In the genomic region with DNA sequence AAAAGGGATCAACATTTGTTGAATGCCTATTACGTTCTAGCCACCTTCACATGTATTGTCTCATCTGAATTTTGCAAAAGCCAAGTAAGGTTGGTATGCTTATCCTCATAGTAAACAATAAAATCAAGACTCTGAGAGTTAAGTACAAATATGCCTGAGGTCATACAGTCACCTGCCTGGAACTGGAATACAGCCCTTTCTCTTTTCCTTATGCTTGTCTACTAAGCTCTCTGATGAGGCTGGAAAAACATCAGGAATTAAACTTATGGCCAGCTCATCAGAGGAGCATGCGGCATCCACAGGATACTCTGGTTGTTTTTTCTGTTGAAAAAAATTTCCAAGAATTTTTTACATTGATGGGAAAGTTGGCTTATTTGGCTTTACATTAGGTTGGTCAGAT, we compare ENCODE assay signal across 35 cellular contexts. TPM values are rescaled to one million over a fixed set of nuclear protein-coding genes. Genes with fewer than 3 reads are reported as not detected.
DNase-seq lines count a peak whose midpoint lies in the region; ATAC-seq and TF ChIP-seq lines count a peak whose summit lies in the region.
"Had no signal": no experiment of that assay in that cellular context is flagged by ENCODE, and none has a peak within 500 bp of the region (broad histone marks: within the 10 kb centered on the region; RNA-seq: fewer than 3 reads in every experiment).

No MANE protein-coding gene starts in this region.

- H3K23ac ChIP-seq in H9 (ENCODE audit: insufficient read length, low read depth, low read length): no peak overlapping the region

- no peak overlapping the region for H3K14ac ChIP-seq in H9 (ENCODE audit: insufficient read depth, low read length)

- peaks cover 7% of the 10 kb centered on the region for H3K4me1 ChIP-seq in osteoblast (ENCODE audit: insufficient read depth, low read length)
- H3K4me1 ChIP-seq in H9 (ENCODE audit: insufficient read depth, low read length): no peaks in the 10 kb centered on the region
- H3K4me1 ChIP-seq: adrenal gland, esophagus muscularis mucosa, parathyroid adenoma, SJSA1 had no signal

- H3K27ac ChIP-seq in osteoblast (ENCODE audit: low read depth, low read length): peak overlapping the region; percentile 20
- no peak overlapping the region for H3K27ac ChIP-seq in H9 (ENCODE audit: insufficient read length, low read depth, low read length)
- no peak overlapping the region for H3K27ac ChIP-seq in coronary artery
- H3K27ac ChIP-seq: adrenal gland, esophagus muscularis mucosa, parathyroid adenoma, SJSA1, thoracic aorta, VCaP had no signal

- no peak overlapping the region for H3K18ac ChIP-seq in H9 (ENCODE audit: insufficient read length, low read depth, low read length)

- no peak for ATAC-seq in GM21723 (IDR thresholded peaks at IDR 0.05; ENCODE audit: unreplicated experiment)
- ATAC-seq: activated CD4-positive, alpha-beta T cell treated with anti-CD3 and anti-CD28 coated beads for 36 hours; activated CD8-positive, alpha-beta T cell treated with anti-CD3 and anti-CD28 coated beads for 36 hours; CD8-positive, alpha-beta T cell; left lobe of liver; right cardiac atrium; stimulated activated naive CD8-positive, alpha-beta T cell treated with anti-CD3 and anti-CD28 coated beads, Interleukin-15, Interleukin-2, amounts not matched to agents 100 U/mL and 50 U/mL, for 24 hours had no signal

- H3K27me3 ChIP-seq in osteoblast (ENCODE audit: insufficient read depth, low read length) (no peaks in the 10 kb centered on the region), H9 (ENCODE audit: insufficient read depth, low read length) (no peaks in the 10 kb centered on the region)
- H3K27me3 ChIP-seq: adrenal gland, esophagus muscularis mucosa, SJSA1 had no signal

- DNase-seq in ELR (ENCODE audit: low read depth): peak; percentile 51
- peak; percentile 33 for DNase-seq in astrocyte of the hippocampus (ENCODE audit: low read depth, low spot score)
- peak; percentile 9 for DNase-seq in fibroblast of mammary gland (ENCODE audit: low read depth)
- DNase-seq in osteoblast (ENCODE audit: insufficient read length, low spot score, missing footprints): no peak
- DNase-seq in H9: no peak
- no peak for DNase-seq in NCI-H146 (lab: John Stamatoyannopoulos, UW)
- DNase-seq in coronary artery (ENCODE audit: low spot score): no peak
- DNase-seq: activated CD4-positive, alpha-beta T cell treated with anti-CD3 and anti-CD28 coated beads for 36 hours; activated CD8-positive, alpha-beta memory T cell treated with anti-CD3 and anti-CD28 coated beads, Interleukin-2, amount 50 U/mL, for 48 hours; activated CD8-positive, alpha-beta T cell treated with anti-CD3 and anti-CD28 coated beads for 36 hours; activated naive CD4-positive, alpha-beta T cell treated with Interleukin-2 at 50 U/mL for 16 hours; adrenal gland; CD8-positive, alpha-beta T cell; cortex of kidney; hippocampal formation; Karpas-422; MV-4-11; NCI-H1436 treated with DMSO at 0.1 percent for 48 hours; NCI-H2107; NCI-H446; NCI-H82; nephron progenitor cell; right cardiac atrium; stimulated activated naive CD8-positive, alpha-beta T cell treated with anti-CD3 and anti-CD28 coated beads, Interleukin-15, Interleukin-2, amounts not matched to agents 100 U/mL and 50 U/mL, for 24 hours; T-helper 9 cell had no signal

- no peaks in the 10 kb centered on the region for H3K9me3 ChIP-seq in osteoblast (ENCODE audit: low read depth, low read length)
- H3K9me3 ChIP-seq in H9 (ENCODE audit: control insufficient read depth, low read depth, low read length): no peaks in the 10 kb centered on the region
- H3K9me3 ChIP-seq: adrenal gland, esophagus muscularis mucosa, SJSA1, thoracic aorta had no signal

- H2BK12ac ChIP-seq in H9 (ENCODE audit: insufficient read length, low read depth, low read length): no peak overlapping the region

- no peak overlapping the region for H4K91ac ChIP-seq in H9 (ENCODE audit: insufficient read length, low read depth, low read length)

- H4K20me1 ChIP-seq in osteoblast (ENCODE audit: insufficient read depth, low read length) (no peaks in the 10 kb centered on the region), H9 (ENCODE audit: control insufficient read depth, insufficient read depth, insufficient read length) (no peaks in the 10 kb centered on the region)

- no peak overlapping the region for H3T11ph ChIP-seq in H9 (ENCODE audit: low read length)

- no peak overlapping the region for H4K8ac ChIP-seq in H9 (replicated peaks; ENCODE audit: insufficient read length, low read depth, low read length)

- no peak overlapping the region for H2BK5ac ChIP-seq in H9 (ENCODE audit: insufficient read length, low read length)

- H3K4me1 Mint-ChIP-seq in H9: no peaks in the 10 kb centered on the region
- H3K4me1 Mint-ChIP-seq: activated CD4-positive, alpha-beta T cell treated with anti-CD3 and anti-CD28 coated beads for 36 hours; B cell; nephron progenitor cell had no signal

- no peak overlapping the region for H3K27ac Mint-ChIP-seq in H9
- H3K27ac Mint-ChIP-seq: activated CD4-positive, alpha-beta T cell treated with anti-CD3 and anti-CD28 coated beads for 36 hours; activated CD8-positive, alpha-beta T cell treated with anti-CD3 and anti-CD28 coated beads for 36 hours; activated T-helper 1 cell treated with anti-CD3 and anti-CD28 coated beads, Interleukin-12 subunit alpha, Interleukin-12 subunit beta, Interleukin-2, Interleukin-4 antibody, amounts not matched to agents 30 ng/mL and 10 ng/mL and 1 ng/mL, durations not matched to agents 14 hours and 24 hours and 36 hours; B cell; CD8-positive, alpha-beta T cell; nephron progenitor cell had no signal

- peaks cover 12% of the 10 kb centered on the region for H3K36me3 ChIP-seq in osteoblast (ENCODE audit: insufficient read depth, low read length)
- H3K36me3 ChIP-seq: adrenal gland, esophagus muscularis mucosa, thoracic aorta had no signal

- no peaks in the 10 kb centered on the region; the same call in 1 of the 2 replicates for H3K27me3 Mint-ChIP-seq in H9 (ENCODE audit: low read depth)
- H3K27me3 Mint-ChIP-seq: activated CD4-positive, alpha-beta T cell treated with anti-CD3 and anti-CD28 coated beads for 36 hours; activated CD8-positive, alpha-beta T cell treated with anti-CD3 and anti-CD28 coated beads for 36 hours; B cell had no signal

- H3K79me2 ChIP-seq in osteoblast (ENCODE audit: insufficient read depth, low read length): no peaks in the 10 kb centered on the region
- no peaks in the 10 kb centered on the region for H3K79me2 ChIP-seq in H9 (ENCODE audit: insufficient read depth, low read length)
- H3K79me2 ChIP-seq: parathyroid adenoma had no signal

- TF ChIP-seq CTCF in fibroblast of mammary gland (conservative IDR thresholded peaks at IDR 0.05; ENCODE audit: control insufficient read depth, insufficient read depth, low read depth, low read length): no peak
- TF ChIP-seq CTCF in osteoblast (IDR thresholded peaks at IDR 0.05; ENCODE audit: extremely low read depth, low read depth, low read length): no peak
- TF ChIP-seq CTCF in H9 (conservative IDR thresholded peaks at IDR 0.05): no peak
- no peak for TF ChIP-seq CTCF in coronary artery (IDR thresholded peaks at IDR 0.05)

- peaks cover 53 to 73% (median 70%) of the 10 kb centered on the region in 3 experiments for H3K36me3 Mint-ChIP-seq in H9 (ENCODE audit: insufficient read depth in 1 of 3, low read depth in 3 of 3)
- H3K36me3 Mint-ChIP-seq: CD8-positive, alpha-beta T cell had no signal

- H3K4me2 ChIP-seq in osteoblast (ENCODE audit: insufficient read depth, low read length): no peak overlapping the region
- no peak overlapping the region for H3K4me2 ChIP-seq in H9 (ENCODE audit: insufficient read depth, insufficient read length, low read length)
- H3K4me2 ChIP-seq: smooth muscle cell had no signal

- no peak overlapping the region for H4K5ac ChIP-seq in H9 (ENCODE audit: insufficient read length, low read depth, low read length)

- H3K9ac ChIP-seq in H9 (ENCODE audit: extremely low read depth, insufficient read length, low read length): no peak overlapping the region
- H3K9ac ChIP-seq: parathyroid adenoma had no signal

- no peak overlapping the region for H2BK20ac ChIP-seq in H9 (ENCODE audit: low read depth, low read length, poor library complexity, severe bottlenecking)

- no peaks in the 10 kb centered on the region for H3K23me2 ChIP-seq in H9 (ENCODE audit: insufficient read length, low read depth, low read length, poor library complexity, severe bottlenecking)

- H3K79me1 ChIP-seq in H9 (ENCODE audit: insufficient read depth, low read depth, low read length, poor library complexity, severe bottlenecking): no peaks in the 10 kb centered on the region

- H2AK5ac ChIP-seq in H9 (ENCODE audit: insufficient read length, low read length): no peak overlapping the region

- H3K4me3 Mint-ChIP-seq in H9: no peak overlapping the region
- H3K4me3 Mint-ChIP-seq: activated CD4-positive, alpha-beta T cell treated with anti-CD3 and anti-CD28 coated beads for 36 hours; activated CD8-positive, alpha-beta T cell treated with anti-CD3 and anti-CD28 coated beads for 36 hours; activated T-helper 1 cell treated with anti-CD3 and anti-CD28 coated beads, Interleukin-12 subunit alpha, Interleukin-12 subunit beta, Interleukin-2, Interleukin-4 antibody, amounts not matched to agents 30 ng/mL and 10 ng/mL and 1 ng/mL, durations not matched to agents 14 hours and 24 hours and 36 hours; B cell; CD8-positive, alpha-beta T cell; nephron progenitor cell had no signal

- no CpG with 5 or more reads among the region's 2 CpGs for WGBS in H9 (ENCODE audit: extremely low coverage, insufficient read length, low lambda C conversion rate)

- H3K4ac ChIP-seq in H9 (ENCODE audit: low read depth, low read length): no peak overlapping the region

- H2AFZ ChIP-seq in osteoblast (ENCODE audit: low read length) (no peak overlapping the region), H9 (ENCODE audit: low read length) (no peak overlapping the region)
- H2AFZ ChIP-seq: parathyroid adenoma had no signal

- H3K9me3 Mint-ChIP-seq in H9: peaks cover 19 to 20% of the 10 kb centered on the region in 2 experiments
- H3K9me3 Mint-ChIP-seq: activated CD8-positive, alpha-beta T cell treated with anti-CD3 and anti-CD28 coated beads for 36 hours; activated T-helper 1 cell treated with anti-CD3 and anti-CD28 coated beads, Interleukin-12 subunit alpha, Interleukin-12 subunit beta, Interleukin-2, Interleukin-4 antibody, amounts not matched to agents 30 ng/mL and 10 ng/mL and 1 ng/mL, durations not matched to agents 14 hours and 24 hours and 36 hours; CD8-positive, alpha-beta T cell had no signal

- no peak overlapping the region for H2BK15ac ChIP-seq in H9 (ENCODE audit: low read depth, low read length)

- no peak overlapping the region for H2BK120ac ChIP-seq in H9 (ENCODE audit: low read depth, low read length, poor library complexity, severe bottlenecking)

- no peak overlapping the region for H3K4me3 ChIP-seq in fibroblast of mammary gland (ENCODE audit: control insufficient read depth, low read depth, low read length)
- H3K4me3 ChIP-seq in osteoblast (ENCODE audit: insufficient read depth, low read length): no peak overlapping the region
- H3K4me3 ChIP-seq in coronary artery: no peak overlapping the region
- H3K4me3 ChIP-seq: adrenal gland, esophagus muscularis mucosa, SJSA1, smooth muscle cell, thoracic aorta had no signal

- H3K56ac ChIP-seq in H9 (ENCODE audit: insufficient read length, low read depth, low read length): no peak overlapping the region

RNA-seq across cellular contexts. Expression of a gene that starts 35.5 kb away (rescaled TPM):
- total RNA-seq in osteoblast (4.0 and 5.3 TPM in 2 replicates), H9 (2021) (42.3 and 48.8 TPM in 2 replicates)

RNA-seq across cellular contexts. Expression of a gene that starts 35.7 kb away (rescaled TPM):
- total RNA-seq in osteoblast (28.3 and 35.1 TPM in 2 replicates), H9 (2021) (46.2 and 51.1 TPM in 2 replicates)

Comparison
In these comparisons a context has a peak if more than half of its experiments do, and no peak if none do; other contexts are left out.
1. DNase-seq: peak in ELR (single experiment), astrocyte of the hippocampus (single experiment) and fibroblast of mammary gland (single experiment); none in osteoblast (single experiment), H9 (single experiment), NCI-H146 (single experiment) and coronary artery (single experiment).